In the genomic region with DNA sequence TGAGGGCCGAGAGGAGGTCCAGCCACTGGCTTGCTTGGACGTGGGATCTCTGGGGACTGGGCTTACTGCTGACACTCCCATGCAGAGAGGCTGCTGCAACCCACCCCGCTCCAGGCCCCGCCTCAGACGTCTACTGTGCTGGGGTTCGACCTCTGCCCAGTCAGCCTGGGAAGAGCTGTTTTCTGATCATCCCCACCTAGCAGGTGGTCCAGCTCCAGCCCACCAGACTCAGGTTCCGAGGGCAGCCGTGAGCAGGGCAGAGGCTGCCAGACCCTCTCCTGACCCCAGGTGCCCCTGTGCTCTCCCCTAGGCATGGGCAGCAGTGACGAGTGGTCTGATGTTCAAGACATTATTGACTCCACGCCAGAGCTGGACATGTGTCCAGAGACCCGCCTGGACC, we compare ENCODE assay signal across 33 cellular contexts.
"Had no signal": no experiment of that assay in that cellular context is flagged by ENCODE, and none has a peak within 500 bp of the region (broad histone marks: within the 10 kb centered on the region; RNA-seq: fewer than 3 reads in every experiment).

No MANE protein-coding gene starts in this region.

- H3K4me3 ChIP-seq: adrenal gland, body of pancreas, breast epithelium had no signal

- H3K4me1 ChIP-seq: adrenal gland, body of pancreas, breast epithelium had no signal

- H3K36me3 ChIP-seq: breast epithelium had no signal

- H3K27ac ChIP-seq: adrenal gland, body of pancreas, brain microvascular endothelial cell, breast epithelium, VCaP had no signal

- H3K9me3 ChIP-seq: adrenal gland, body of pancreas, breast epithelium had no signal

- H3K27me3 ChIP-seq: adrenal gland, body of pancreas, brain microvascular endothelial cell, breast epithelium had no signal

- FAIRE-seq: astrocyte, TTC549 had no signal

- ATAC-seq: activated CD8-positive, alpha-beta T cell treated with anti-CD3 and anti-CD28 coated beads for 36 hours; activated naive CD4-positive, alpha-beta T cell treated with anti-CD3 and anti-CD28 coated beads, Interleukin-2, amount 50 U/mL, for 72 hours; activated T-cell treated with anti-CD3 and anti-CD28 coated beads, Interleukin-2, amount 50 U/mL, for 4 hours; activated T-cell treated with anti-CD3 and anti-CD28 coated beads, Interleukin-2, amount 50 U/mL, for 72 hours; activated T-helper 17 cell treated with anti-CD3 and anti-CD28 coated beads, Interleukin-2, amount 50 U/mL, for 72 hours; body of pancreas; T-cell; T-helper 17 cell had no signal

- DNase-seq: activated B cell treated with CpG ODN at 0.5 μM for 24 hours; activated CD4-positive, alpha-beta memory T cell treated with anti-CD3 and anti-CD28 coated beads for 36 hours; activated CD4-positive, alpha-beta T cell treated with anti-CD3 and anti-CD28 coated beads for 4 hours; activated CD4-positive, alpha-beta T cell treated with anti-CD3 and anti-CD28 coated beads, Interleukin-2, amount 10 ng/mL, durations not matched to agents 24 days and 14 days; activated CD4-positive, alpha-beta T cell treated with anti-CD3 and anti-CD28 coated beads, Interleukin-2, amount 50 U/mL, for 1 hour; activated CD4-positive, alpha-beta T cell treated with anti-CD3 and anti-CD28 coated beads, Interleukin-2, amount 50 U/mL, for 4 hours; activated CD4-positive, CD25-positive, alpha-beta regulatory T cell treated with anti-CD3 and anti-CD28 coated beads, Interleukin-2, amount 50 U/mL, for 72 hours; activated CD8-positive, alpha-beta memory T cell treated with anti-CD3 and anti-CD28 coated beads, Interleukin-2, amount 50 U/mL, for 4 hours; activated CD8-positive, alpha-beta T cell treated with anti-CD3 and anti-CD28 coated beads for 36 hours; activated effector memory CD4-positive, alpha-beta T cell treated with anti-CD3 and anti-CD28 coated beads, Interleukin-2, amount 50 U/mL, for 16 hours; activated gamma-delta T cell treated with Interleukin-2 at 50 U/mL for 16 hours; activated naive CD4-positive, alpha-beta T cell; activated naive CD4-positive, alpha-beta T cell treated with anti-CD3 and anti-CD28 coated beads for 36 hours; activated naive CD4-positive, alpha-beta T cell treated with anti-CD3 and anti-CD28 coated beads, Interleukin-2, amount 50 U/mL, for 16 hours; activated naive CD8-positive, alpha-beta T cell treated with anti-CD3 and anti-CD28 coated beads for 36 hours; activated T-cell treated with anti-CD3 and anti-CD28 coated beads for 4 hours; activated T-cell treated with anti-CD3 and anti-CD28 coated beads, Interleukin-2, amount 50 U/mL, for 1 hour; activated T-cell treated with anti-CD3 and anti-CD28 coated beads, Interleukin-2, amount 50 U/mL, for 4 hours; activated T-cell treated with anti-CD3 and anti-CD28 coated beads, Interleukin-2, amount 50 U/mL, for 72 hours; adrenal gland; amniotic stem cell; aorta; body of pancreas; brain microvascular endothelial cell; central memory CD4-positive, alpha-beta T cell; T-cell; T-helper 17 cell had no signal
